8 cellular contexts compared by ENCODE assay signal in the genomic region with DNA sequence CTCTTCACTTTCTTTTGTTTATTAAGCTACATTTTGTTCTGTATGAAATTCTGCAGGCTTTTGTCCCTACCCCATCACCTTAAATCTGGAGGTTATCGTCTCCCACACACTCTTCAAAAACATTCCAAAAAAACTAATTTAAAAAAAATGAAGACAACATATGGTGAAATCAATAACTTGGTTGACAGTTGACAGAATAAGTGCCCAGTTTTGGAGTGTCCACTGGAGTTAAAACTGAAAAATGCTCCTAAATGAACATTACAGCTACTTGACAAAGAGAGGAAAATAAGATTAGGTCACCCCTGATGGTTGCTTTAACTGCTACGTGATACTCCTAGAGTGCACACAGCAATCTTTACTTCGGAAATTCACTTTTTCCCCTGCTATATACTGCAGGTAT. TPM values are rescaled to one million over a fixed set of nuclear protein-coding genes. Genes with fewer than 3 reads are reported as not detected.
DNase-seq lines count a peak whose midpoint lies in the region; ATAC-seq and TF ChIP-seq lines count a peak whose summit lies in the region.

No MANE protein-coding gene starts in this region.

- CTCF ChIA-PET in activated naive CD4-positive, alpha-beta T cell treated with anti-CD3 and anti-CD28 coated beads for 36 hours (lab: Charles Lee): interaction anchor here (0.9 to 1.4 kb wide), 4 partner anchors 19 to 240 kb away, joined by 3 read pairs; no protein-coding TSS in a partner anchor

- H3K4me3 Mint-ChIP-seq in activated naive CD4-positive, alpha-beta T cell treated with anti-CD3 and anti-CD28 coated beads for 36 hours: peak overlapping the region; percentile 100
- peak overlapping the region; percentile 95 for H3K4me3 Mint-ChIP-seq in activated T-helper 1 cell treated with anti-CD3 and anti-CD28 coated beads, Interleukin-12 subunit alpha, Interleukin-12 subunit beta, Interleukin-2, Interleukin-4 antibody, amounts not matched to agents 30 ng/mL and 10 ng/mL and 1 ng/mL, durations not matched to agents 14 hours and 24 hours and 36 hours
- peak overlapping the region; percentile 100 for H3K4me3 Mint-ChIP-seq in type B pancreatic cell

- ATAC-seq in GM21360 (IDR thresholded peaks at IDR 0.05; ENCODE audit: unreplicated experiment): no peak
- no peak for ATAC-seq in HG02588 (IDR thresholded peaks at IDR 0.05; ENCODE audit: unreplicated experiment)

- H3K27ac Mint-ChIP-seq in activated naive CD4-positive, alpha-beta T cell treated with anti-CD3 and anti-CD28 coated beads for 36 hours: peak overlapping the region; percentile 100
- peak overlapping the region; percentile 26 for H3K27ac Mint-ChIP-seq in activated T-helper 1 cell treated with anti-CD3 and anti-CD28 coated beads, Interleukin-12 subunit alpha, Interleukin-12 subunit beta, Interleukin-2, Interleukin-4 antibody, amounts not matched to agents 30 ng/mL and 10 ng/mL and 1 ng/mL, durations not matched to agents 14 hours and 24 hours and 36 hours
- H3K27ac Mint-ChIP-seq in type B pancreatic cell: peak overlapping the region; percentile 96

- H3K36me3 Mint-ChIP-seq in activated naive CD4-positive, alpha-beta T cell treated with anti-CD3 and anti-CD28 coated beads for 36 hours (ENCODE audit: low read depth): peaks cover 4% of the 10 kb centered on the region
- peaks cover 9% of the 10 kb centered on the region for H3K36me3 Mint-ChIP-seq in activated T-helper 1 cell treated with anti-CD3 and anti-CD28 coated beads, Interleukin-12 subunit alpha, Interleukin-12 subunit beta, Interleukin-2, Interleukin-4 antibody, amounts not matched to agents 30 ng/mL and 10 ng/mL and 1 ng/mL, durations not matched to agents 14 hours and 24 hours and 36 hours (ENCODE audit: low read depth)
- H3K36me3 Mint-ChIP-seq in type B pancreatic cell: peaks cover 3% of the 10 kb centered on the region

- H3K27me3 Mint-ChIP-seq in activated naive CD4-positive, alpha-beta T cell treated with anti-CD3 and anti-CD28 coated beads for 36 hours (ENCODE audit: low read depth): no peaks in the 10 kb centered on the region
- H3K27me3 Mint-ChIP-seq in activated T-helper 1 cell treated with anti-CD3 and anti-CD28 coated beads, Interleukin-12 subunit alpha, Interleukin-12 subunit beta, Interleukin-2, Interleukin-4 antibody, amounts not matched to agents 30 ng/mL and 10 ng/mL and 1 ng/mL, durations not matched to agents 14 hours and 24 hours and 36 hours (ENCODE audit: insufficient read depth): peaks cover 3% of the 10 kb centered on the region
- peaks cover 8% of the 10 kb centered on the region for H3K27me3 Mint-ChIP-seq in type B pancreatic cell

- no peaks in the 10 kb centered on the region for H3K9me3 Mint-ChIP-seq in activated naive CD4-positive, alpha-beta T cell treated with anti-CD3 and anti-CD28 coated beads for 36 hours
- no peaks in the 10 kb centered on the region for H3K9me3 Mint-ChIP-seq in activated T-helper 1 cell treated with anti-CD3 and anti-CD28 coated beads, Interleukin-12 subunit alpha, Interleukin-12 subunit beta, Interleukin-2, Interleukin-4 antibody, amounts not matched to agents 30 ng/mL and 10 ng/mL and 1 ng/mL, durations not matched to agents 14 hours and 24 hours and 36 hours
- no peaks in the 10 kb centered on the region for H3K9me3 Mint-ChIP-seq in type B pancreatic cell

- no peak for TF ChIP-seq CTCF in type B pancreatic cell (conservative IDR thresholded peaks at IDR 0.05)

- peaks cover 35% of the 10 kb centered on the region for H3K4me1 Mint-ChIP-seq in activated naive CD4-positive, alpha-beta T cell treated with anti-CD3 and anti-CD28 coated beads for 36 hours (ENCODE audit: low read depth)
- peaks cover 39% of the 10 kb centered on the region for H3K4me1 Mint-ChIP-seq in activated T-helper 1 cell treated with anti-CD3 and anti-CD28 coated beads, Interleukin-12 subunit alpha, Interleukin-12 subunit beta, Interleukin-2, Interleukin-4 antibody, amounts not matched to agents 30 ng/mL and 10 ng/mL and 1 ng/mL, durations not matched to agents 14 hours and 24 hours and 36 hours (ENCODE audit: low read depth)
- peaks cover 26% of the 10 kb centered on the region for H3K4me1 Mint-ChIP-seq in type B pancreatic cell (ENCODE audit: unreplicated experiment)

- intact Hi-C loops in activated naive CD4-positive, alpha-beta T cell treated with anti-CD3 and anti-CD28 coated beads for 36 hours (cut with micrococcal nuclease): loop anchor here (2.0 to 10.0 kb wide), 8 partner anchors 70 to 1764 kb away; no protein-coding TSS in a partner anchor
- intact Hi-C loops in activated T-helper 1 cell treated with anti-CD3 and anti-CD28 coated beads, Interleukin-12 subunit alpha, Interleukin-12 subunit beta, Interleukin-2, Interleukin-4 antibody, amounts not matched to agents 30 ng/mL and 10 ng/mL and 1 ng/mL, durations not matched to agents 14 hours and 24 hours and 36 hours (cut with micrococcal nuclease): loop anchor here (2.0 to 10.0 kb wide), 7 partner anchors 16 to 704 kb away; a partner anchor contains a TSS

- no peak for DNase-seq in activated naive CD4-positive, alpha-beta T cell treated with anti-CD3 and anti-CD28 coated beads for 36 hours
- no peak for DNase-seq in activated naive CD4-positive, alpha-beta T cell treated with Interleukin-2 at 50 U/mL for 16 hours
- no peak for DNase-seq in activated T-helper 1 cell treated with anti-CD3 and anti-CD28 coated beads, Interleukin-12 subunit alpha, Interleukin-12 subunit beta, Interleukin-2, Interleukin-4 antibody, amounts not matched to agents 30 ng/mL and 10 ng/mL and 1 ng/mL, durations not matched to agents 14 hours and 24 hours and 36 hours (ENCODE audit: low spot score)
- DNase-seq in kidney tubule cell (ENCODE audit: low spot score): peak; percentile 31
- no peak for DNase-seq in type B pancreatic cell (ENCODE audit: extremely low spot score, unreplicated experiment)
- no peak for DNase-seq in NK-92 (lab: John Stamatoyannopoulos, UW; ENCODE audit: unreplicated experiment)

RNA-seq across cellular contexts. Expression of a gene that starts 0.6 kb away (rescaled TPM):
- total RNA-seq in activated naive CD4-positive, alpha-beta T cell treated with anti-CD3 and anti-CD28 coated beads for 36 hours: 10 to 100 TPM; 15.6 to 17.5 TPM
- total RNA-seq in activated T-helper 1 cell treated with anti-CD3 and anti-CD28 coated beads, Interleukin-12 subunit alpha, Interleukin-12 subunit beta, Interleukin-2, Interleukin-4 antibody, amounts not matched to agents 30 ng/mL and 10 ng/mL and 1 ng/mL, durations not matched to agents 14 hours and 24 hours and 36 hours: 50.7 and 51.1 TPM in 2 replicates
- 22.4 and 39.9 TPM in 2 replicates for total RNA-seq in type B pancreatic cell (ENCODE audit: low replicate concordance)

Comparison
In these comparisons a context has a peak if more than half of its experiments do, and no peak if none do; other contexts are left out.
1. H3K27ac Mint-ChIP-seq: peak in every context shown above with its lines; median percentile 100 in activated naive CD4-positive, alpha-beta T cell treated with anti-CD3 and anti-CD28 coated beads for 36 hours; 96 in type B pancreatic cell; 26 in activated T-helper 1 cell treated with anti-CD3 and anti-CD28 coated beads, Interleukin-12 subunit alpha, Interleukin-12 subunit beta, Interleukin-2, Interleukin-4 antibody, amounts not matched to agents 30 ng/mL and 10 ng/mL and 1 ng/mL, durations not matched to agents 14 hours and 24 hours and 36 hours.